Comparison of ENCODE assay signal across 17 cellular contexts in genomic region chr10:131531265-131532190, GRCh38.
A peak's percentile ranks its signal among the peaks of the same experiment; 100 is the strongest.
DNase-seq lines count a peak whose midpoint lies in the region; ATAC-seq and TF ChIP-seq lines count a peak whose summit lies in the region.
"Had no signal": no experiment of that assay in that cellular context is flagged by ENCODE, and none has a peak within 500 bp of the region (broad histone marks: within the 10 kb centered on the region; RNA-seq: fewer than 3 reads in every experiment).

No MANE protein-coding gene starts in this region.

- peaks cover 3 to 15% of the 10 kb centered on the region in 2 donors for H3K27me3 Mint-ChIP-seq in natural killer cell treated with Interleukin-12 subunit alpha and Interleukin-12 subunit beta and Interleukin-15 and Interleukin-18, amount 100 ng/mL, for 72 hours
- H3K27me3 Mint-ChIP-seq in natural killer cell (ENCODE audit: low read depth in 2 of 2) = peaks cover 4 to 5% of the 10 kb centered on the region in 2 donors
- H3K27me3 Mint-ChIP-seq: B cell had no signal

- H3K9me3 Mint-ChIP-seq in natural killer cell treated with Interleukin-12 subunit alpha and Interleukin-12 subunit beta and Interleukin-15 and Interleukin-18, amount 100 ng/mL, for 72 hours = no peaks in the 10 kb centered on the region
- H3K9me3 Mint-ChIP-seq in natural killer cell = no peaks in the 10 kb centered on the region
- no peaks in the 10 kb centered on the region for H3K9me3 Mint-ChIP-seq in stimulated activated effector memory CD8-positive, alpha-beta T cell treated with anti-CD3 and anti-CD28 coated beads, Interleukin-12 subunit alpha, Interleukin-12 subunit beta, amount 100 ng/mL, for 72 hours
- H3K9me3 Mint-ChIP-seq: CD8-positive, alpha-beta T cell had no signal

- DNase-seq in natural killer cell treated with Interleukin-12 subunit alpha and Interleukin-12 subunit beta and Interleukin-15 and Interleukin-18, amount 100 ng/mL, for 72 hours (ENCODE audit: low spot score) = no peak
- DNase-seq in natural killer cell = no peak
- peak; percentile 39 for DNase-seq in islet precursor cell
- DNase-seq in stimulated activated effector memory CD8-positive, alpha-beta T cell treated with anti-CD3 and anti-CD28 coated beads, Interleukin-12 subunit alpha, Interleukin-12 subunit beta, amount 100 ng/mL, for 72 hours (ENCODE audit: low spot score in 2 of 2) = no peak
- DNase-seq in sciatic nerve (ENCODE audit: low spot score) = no peak
- no peak for DNase-seq in pons (ENCODE audit: low spot score)
- DNase-seq: 8988T; CD8-positive, alpha-beta T cell; DMS 273 treated with DMSO at 0.1 percent for 48 hours; DMS53; DND-41; EL; GM23248; HCEC 1CT had no signal

- H3K27ac Mint-ChIP-seq in natural killer cell treated with Interleukin-12 subunit alpha and Interleukin-12 subunit beta and Interleukin-15 and Interleukin-18, amount 100 ng/mL, for 72 hours = no peak overlapping the region
- no peak overlapping the region for H3K27ac Mint-ChIP-seq in natural killer cell
- no peak overlapping the region for H3K27ac Mint-ChIP-seq in stimulated activated effector memory CD8-positive, alpha-beta T cell treated with anti-CD3 and anti-CD28 coated beads, Interleukin-12 subunit alpha, Interleukin-12 subunit beta, amount 100 ng/mL, for 72 hours
- H3K27ac Mint-ChIP-seq: B cell; CD8-positive, alpha-beta T cell had no signal

- peak; percentile 28 to 43 for ATAC-seq in natural killer cell treated with Interleukin-12 subunit alpha and Interleukin-12 subunit beta and Interleukin-15 and Interleukin-18, amount 100 ng/mL, for 72 hours
- ATAC-seq in natural killer cell = no peak
- peak; percentile 29 for ATAC-seq in stimulated activated effector memory CD8-positive, alpha-beta T cell treated with anti-CD3 and anti-CD28 coated beads, Interleukin-12 subunit alpha, Interleukin-12 subunit beta, amount 100 ng/mL, for 72 hours
- no peak for ATAC-seq in sciatic nerve
- no peak for ATAC-seq in HG03097 (IDR thresholded peaks at IDR 0.05; ENCODE audit: low FRiP score, unreplicated experiment)
- ATAC-seq: CD8-positive, alpha-beta T cell; GM12878 had no signal

- intact Hi-C loops in natural killer cell (cut with micrococcal nuclease) (no loop called here), sciatic nerve (cut with DNase I) (no loop called here)

- no peak for TF ChIP-seq CTCF in natural killer cell (IDR thresholded peaks at IDR 0.05)

- no peak overlapping the region for H3K4me3 Mint-ChIP-seq in natural killer cell treated with Interleukin-12 subunit alpha and Interleukin-12 subunit beta and Interleukin-15 and Interleukin-18, amount 100 ng/mL, for 72 hours
- H3K4me3 Mint-ChIP-seq in natural killer cell = no peak overlapping the region
- H3K4me3 Mint-ChIP-seq in stimulated activated effector memory CD8-positive, alpha-beta T cell treated with anti-CD3 and anti-CD28 coated beads, Interleukin-12 subunit alpha, Interleukin-12 subunit beta, amount 100 ng/mL, for 72 hours = no peak overlapping the region
- H3K4me3 Mint-ChIP-seq: B cell; CD8-positive, alpha-beta T cell had no signal

- H3K4me1 Mint-ChIP-seq in natural killer cell treated with Interleukin-12 subunit alpha and Interleukin-12 subunit beta and Interleukin-15 and Interleukin-18, amount 100 ng/mL, for 72 hours (ENCODE audit: low read depth in 2 of 2) = no peaks in the 10 kb centered on the region
- H3K4me1 Mint-ChIP-seq in natural killer cell = no peaks in the 10 kb centered on the region
- H3K4me1 Mint-ChIP-seq in stimulated activated effector memory CD8-positive, alpha-beta T cell treated with anti-CD3 and anti-CD28 coated beads, Interleukin-12 subunit alpha, Interleukin-12 subunit beta, amount 100 ng/mL, for 72 hours = no peaks in the 10 kb centered on the region
- H3K4me1 Mint-ChIP-seq: B cell had no signal

- H3K36me3 Mint-ChIP-seq in natural killer cell treated with Interleukin-12 subunit alpha and Interleukin-12 subunit beta and Interleukin-15 and Interleukin-18, amount 100 ng/mL, for 72 hours = no peaks in the 10 kb centered on the region
- H3K36me3 Mint-ChIP-seq in natural killer cell = no peaks in the 10 kb centered on the region
- no peaks in the 10 kb centered on the region for H3K36me3 Mint-ChIP-seq in stimulated activated effector memory CD8-positive, alpha-beta T cell treated with anti-CD3 and anti-CD28 coated beads, Interleukin-12 subunit alpha, Interleukin-12 subunit beta, amount 100 ng/mL, for 72 hours
- H3K36me3 Mint-ChIP-seq: CD8-positive, alpha-beta T cell had no signal

Comparison
In these comparisons a context has a peak if more than half of its experiments do, and no peak if none do; other contexts are left out.
1. ATAC-seq: peak in natural killer cell treated with Interleukin-12 subunit alpha and Interleukin-12 subunit beta and Interleukin-15 and Interleukin-18, amount 100 ng/mL, for 72 hours (2 of 2) and stimulated activated effector memory CD8-positive, alpha-beta T cell treated with anti-CD3 and anti-CD28 coated beads, Interleukin-12 subunit alpha, Interleukin-12 subunit beta, amount 100 ng/mL, for 72 hours (single experiment); none in natural killer cell (0 of 3), sciatic nerve (single experiment) and HG03097 (single experiment).